ENCODE assay signal across 13 cellular contexts in genomic region chr15:58520464-58520863, GRCh38.
DNase-seq lines count a peak whose midpoint lies in the region; ATAC-seq, FAIRE-seq and TF ChIP-seq lines count a peak whose summit lies in the region.
"Had no signal": no experiment of that assay in that cellular context is flagged by ENCODE, and none has a peak within 500 bp of the region (broad histone marks: within the 10 kb centered on the region; RNA-seq: fewer than 3 reads in every experiment).

No MANE protein-coding gene starts in this region.

- TF ChIP-seq EP300 in K562 (IDR thresholded peaks at IDR 0.05; ENCODE audit: low read length), result no peak

- no peak overlapping the region for H2BK5ac ChIP-seq in H9 (ENCODE audit: insufficient read length, low read length)

- no peak overlapping the region for H3K14ac ChIP-seq in H9 (ENCODE audit: insufficient read depth, low read length)

- H3K79me1 ChIP-seq in H9 (ENCODE audit: insufficient read depth, low read depth, low read length, poor library complexity, severe bottlenecking), result no peaks in the 10 kb centered on the region

- in situ Hi-C loops in K562 (cut with MboI), result no loop called here

- H3K4me2 ChIP-seq in K562 (ENCODE audit: insufficient read depth, low read length), result peak overlapping the region; percentile 81
- no peak overlapping the region for H3K4me2 ChIP-seq in H9 (ENCODE audit: insufficient read depth, insufficient read length, low read length)

- BruUV-seq in Calu3 (replicated peaks; lab: Mats Ljungman, UMichigan) (no TSS peak), K562 (replicated peaks; lab: Mats Ljungman, UMichigan) (no TSS peak)

- no peak overlapping the region for H3K56ac ChIP-seq in H9 (ENCODE audit: insufficient read length, low read depth, low read length)

- TF ChIP-seq POLR2A in K562 (conservative IDR thresholded peaks at IDR 0.05), result no peak

- DNase-seq in Calu3, result no peak
- DNase-seq in MV-4-11 (lab: John Stamatoyannopoulos, UW), result peak; percentile 9
- peak in 1 of 4 experiments; percentile 48 for DNase-seq in K562 (ENCODE audit: extremely low read depth in 1 of 4, low spot score in 3 of 4)
- DNase-seq in naive thymus-derived CD4-positive, alpha-beta T cell, result peak in 1 of 9 donors; percentile 7
- DNase-seq in H9, result no peak
- no peak for DNase-seq in HuH-7 (ENCODE audit: low spot score)
- DNase-seq: amniotic stem cell, colonic mucosa, NCI-H1105, sigmoid colon had no signal

- no peak overlapping the region for H2BK120ac ChIP-seq in H9 (ENCODE audit: low read depth, low read length, poor library complexity, severe bottlenecking)

- intact Hi-C loops in Calu3 (cut with micrococcal nuclease; ENCODE audit: unreplicated experiment), result loop anchor here (2.0 to 5.0 kb wide), 2 partner anchors 48 to 188 kb away; no protein-coding TSS in a partner anchor
- intact Hi-C loops in K562 (cut with micrococcal nuclease), result no loop called here
- intact Hi-C loops in naive thymus-derived CD4-positive, alpha-beta T cell (cut with micrococcal nuclease), result no loop called here

- no peak overlapping the region for H2BK15ac ChIP-seq in H9 (ENCODE audit: low read depth, low read length)

- TF ChIP-seq CTCF in Calu3 (IDR thresholded peaks at IDR 0.05; ENCODE audit: unreplicated experiment) (no peak), K562 (IDR thresholded peaks at IDR 0.05 in 2 of 3, conservative IDR thresholded peaks at IDR 0.05 in 1 of 3; ENCODE audit: insufficient read depth in 2 of 3, low read depth in 1 of 3, low read length in 3 of 3) (no peak), H9 (conservative IDR thresholded peaks at IDR 0.05) (no peak)

- no peak overlapping the region for H2BK20ac ChIP-seq in H9 (ENCODE audit: low read depth, low read length, poor library complexity, severe bottlenecking)

- POLR2A ChIA-PET in K562 (lab: Yijun Ruan, JAX), result interaction anchor here (0.6 to 1.6 kb wide), 5 partner anchors 9 to 116 kb away, joined by 3 to 7 read pairs (median 4); no protein-coding TSS in a partner anchor
- POLR2A ChIA-PET in naive thymus-derived CD4-positive, alpha-beta T cell (lab: Charles Lee), result no interaction called here

- no peak for FAIRE-seq in K562 (lab: Jason Lieb, UNC)

- ATAC-seq in K562, result peak; percentile 15; the same call in 2 of the 3 replicates
- no peak for ATAC-seq in naive thymus-derived CD4-positive, alpha-beta T cell
- ATAC-seq in GM19035 (IDR thresholded peaks at IDR 0.05; ENCODE audit: unreplicated experiment), result no peak
- no peak for ATAC-seq in GM18511 (IDR thresholded peaks at IDR 0.05; ENCODE audit: unreplicated experiment)

- H3K79me2 ChIP-seq in K562 (ENCODE audit: control insufficient read depth, insufficient read depth, low read length), result no peaks in the 10 kb centered on the region
- H3K79me2 ChIP-seq in H9 (ENCODE audit: insufficient read depth, low read length), result no peaks in the 10 kb centered on the region

- H4K91ac ChIP-seq in H9 (ENCODE audit: insufficient read length, low read depth, low read length), result no peak overlapping the region

- H3K9me3 Mint-ChIP-seq in Calu3 (ENCODE audit: low read depth, unreplicated experiment) (peaks cover 3% of the 10 kb centered on the region), H9 (no peaks in the 10 kb centered on the region)
- peaks cover 0 to 11% (median 0%) of the 10 kb centered on the region in 11 donors for H3K9me3 Mint-ChIP-seq in naive thymus-derived CD4-positive, alpha-beta T cell

- no peak overlapping the region for H4K8ac ChIP-seq in H9 (replicated peaks; ENCODE audit: insufficient read length, low read depth, low read length)

- H3K4ac ChIP-seq in H9 (ENCODE audit: low read depth, low read length), result no peak overlapping the region

- H3K4me1 Mint-ChIP-seq in Calu3 (ENCODE audit: low read depth, unreplicated experiment) (peaks cover 53% of the 10 kb centered on the region), H9 (peaks cover 17 to 20% of the 10 kb centered on the region in 2 experiments)
- H3K4me1 Mint-ChIP-seq in naive thymus-derived CD4-positive, alpha-beta T cell, result peaks cover 46 to 68% (median 56%) of the 10 kb centered on the region in 7 donors

- no peak for TF ChIP-seq RAD21 in K562 (CRISPR knock-in tag; conservative IDR thresholded peaks at IDR 0.05 in 1 of 2, IDR thresholded peaks at IDR 0.05 in 1 of 2)

- peak overlapping the region; percentile 0; the same call in 1 of the 2 replicates for H3K4me3 ChIP-seq in K562
- no peak overlapping the region for H3K4me3 ChIP-seq in naive thymus-derived CD4-positive, alpha-beta T cell (ENCODE audit: low read length)
- H3K4me3 ChIP-seq: colonic mucosa, sigmoid colon had no signal

- no peaks in the 10 kb centered on the region for H3K27me3 ChIP-seq in K562 (ENCODE audit: control insufficient read depth in 2 of 2, insufficient read depth in 2 of 2, low read length in 2 of 2)
- H3K27me3 ChIP-seq in naive thymus-derived CD4-positive, alpha-beta T cell (ENCODE audit: control insufficient read depth in 2 of 2, insufficient read depth in 2 of 2, low read length in 2 of 2), result no peaks in the 10 kb centered on the region
- H3K27me3 ChIP-seq in H9 (ENCODE audit: insufficient read depth, low read length), result no peaks in the 10 kb centered on the region
- H3K27me3 ChIP-seq: colonic mucosa, sigmoid colon had no signal

- H4K5ac ChIP-seq in H9 (ENCODE audit: insufficient read length, low read depth, low read length), result no peak overlapping the region

- no peak overlapping the region for H2AK5ac ChIP-seq in H9 (ENCODE audit: insufficient read length, low read length)

- H3K4me3 Mint-ChIP-seq in Calu3 (ENCODE audit: low read depth, unreplicated experiment), result peak overlapping the region; percentile 57
- H3K4me3 Mint-ChIP-seq in naive thymus-derived CD4-positive, alpha-beta T cell, result peak overlapping the region in 7 of 10 donors; percentile 10 to 56 (median 33)
- H3K4me3 Mint-ChIP-seq in H9, result no peak overlapping the region
- H3K4me3 Mint-ChIP-seq: WTC11 had no signal

- H3K36me3 Mint-ChIP-seq in Calu3 (ENCODE audit: insufficient read depth, unreplicated experiment), result peaks cover 19% of the 10 kb centered on the region
- peaks cover 0 to 26% (median 0%) of the 10 kb centered on the region in 5 donors for H3K36me3 Mint-ChIP-seq in naive thymus-derived CD4-positive, alpha-beta T cell
- H3K36me3 Mint-ChIP-seq in H9 (ENCODE audit: insufficient read depth in 1 of 3, low read depth in 3 of 3), result no peaks in the 10 kb centered on the region
- H3K36me3 Mint-ChIP-seq: WTC11 had no signal

- H3K23ac ChIP-seq in H9 (ENCODE audit: insufficient read length, low read depth, low read length), result no peak overlapping the region

- H3K27ac Mint-ChIP-seq in Calu3 (ENCODE audit: unreplicated experiment) (peak overlapping the region; percentile 96), H9 (no peak overlapping the region)
- H3K27ac Mint-ChIP-seq in naive thymus-derived CD4-positive, alpha-beta T cell, result peak overlapping the region in 7 of 9 donors; percentile 39 to 91 (median 65)
- H3K27ac Mint-ChIP-seq: WTC11 had no signal

- H3K9me1 ChIP-seq in K562 (ENCODE audit: control insufficient read depth, insufficient read depth, low read length), result no peaks in the 10 kb centered on the region

- CTCF ChIA-PET in Calu3 (lab: Charles Lee) (no interaction called here), K562 (lab: Yijun Ruan, JAX; ENCODE audit: low intra/inter-chr PET ratio) (no interaction called here)
- CTCF ChIA-PET in naive thymus-derived CD4-positive, alpha-beta T cell (lab: Charles Lee), result no interaction called here

- H2AFZ ChIP-seq in K562 (ENCODE audit: low read depth, low read length) (peak overlapping the region; percentile 79), H9 (ENCODE audit: low read length) (no peak overlapping the region)

- H3T11ph ChIP-seq in H9 (ENCODE audit: low read length), result no peak overlapping the region

- no peak overlapping the region for H3K18ac ChIP-seq in H9 (ENCODE audit: insufficient read length, low read depth, low read length)

- no peaks in the 10 kb centered on the region for H3K23me2 ChIP-seq in H9 (ENCODE audit: insufficient read length, low read depth, low read length, poor library complexity, severe bottlenecking)

- H3K9ac ChIP-seq in K562 (ENCODE audit: insufficient read depth in 1 of 2, low read depth in 2 of 2, low read length in 2 of 2), result peak overlapping the region; percentile 33 to 67; a peak in 3 of 4 replicates
- no peak overlapping the region for H3K9ac ChIP-seq in H9 (ENCODE audit: extremely low read depth, insufficient read length, low read length)

- no peaks in the 10 kb centered on the region for H3K36me3 ChIP-seq in K562 (ENCODE audit: control insufficient read depth, insufficient read depth, low read length)
- no peaks in the 10 kb centered on the region for H3K36me3 ChIP-seq in naive thymus-derived CD4-positive, alpha-beta T cell (ENCODE audit: control insufficient read depth in 2 of 3, insufficient read depth in 3 of 3, low read length in 3 of 3)
- H3K36me3 ChIP-seq: colonic mucosa, sigmoid colon had no signal

- no peaks in the 10 kb centered on the region for H4K20me1 ChIP-seq in K562 (replicated peaks; ENCODE audit: control insufficient read depth, insufficient read depth, low read length)
- no peaks in the 10 kb centered on the region for H4K20me1 ChIP-seq in H9 (ENCODE audit: control insufficient read depth, insufficient read depth, insufficient read length)

- no peaks in the 10 kb centered on the region for H3K9me3 ChIP-seq in K562 (replicated peaks; ENCODE audit: control insufficient read depth, insufficient read depth, low read depth, low read length)
- H3K9me3 ChIP-seq in naive thymus-derived CD4-positive, alpha-beta T cell (ENCODE audit: control insufficient read depth in 2 of 3, low read length in 3 of 3), result no peaks in the 10 kb centered on the region
- H3K9me3 ChIP-seq in H9 (ENCODE audit: control insufficient read depth, low read depth, low read length), result no peaks in the 10 kb centered on the region
- H3K9me3 ChIP-seq: colonic mucosa, sigmoid colon had no signal

- H3K27ac ChIP-seq in K562 (ENCODE audit: extremely low read depth, low read depth, low read length) (peak overlapping the region; percentile 80), H9 (ENCODE audit: insufficient read length, low read depth, low read length) (no peak overlapping the region)
- no peak overlapping the region for H3K27ac ChIP-seq in naive thymus-derived CD4-positive, alpha-beta T cell (ENCODE audit: low read depth, low read length)
- H3K27ac ChIP-seq: colonic mucosa, sigmoid colon had no signal

- H3K4me1 ChIP-seq in K562 (replicated peaks in 1 of 2; ENCODE audit: control insufficient read depth in 2 of 2, insufficient read depth in 2 of 2, low read length in 2 of 2) (peaks cover 36 to 57% of the 10 kb centered on the region in 2 experiments), H9 (ENCODE audit: insufficient read depth, low read length) (peaks cover 3% of the 10 kb centered on the region; the same call in 1 of the 2 replicates)
- H3K4me1 ChIP-seq in naive thymus-derived CD4-positive, alpha-beta T cell (ENCODE audit: control insufficient read depth in 2 of 2, insufficient read depth in 2 of 2, low read length in 2 of 2), result peaks cover 0 to 37% of the 10 kb centered on the region in 2 donors
- H3K4me1 ChIP-seq: colonic mucosa had no signal

- 23% methylated on average over 9 of the region's 9 CpGs for WGBS in K562 (ENCODE audit: insufficient coverage, low coverage, missing lambda C conversion rate)
- WGBS in H9 (ENCODE audit: extremely low coverage, insufficient read length, low lambda C conversion rate), result no CpG with 5 or more reads among the region's 9 CpGs

- no peak overlapping the region for H2BK12ac ChIP-seq in H9 (ENCODE audit: insufficient read length, low read depth, low read length)

- H3K27me3 Mint-ChIP-seq in Calu3 (ENCODE audit: unreplicated experiment), result no peaks in the 10 kb centered on the region
- H3K27me3 Mint-ChIP-seq in naive thymus-derived CD4-positive, alpha-beta T cell, result no peaks in the 10 kb centered on the region
- H3K27me3 Mint-ChIP-seq in H9 (ENCODE audit: low read depth), result no peaks in the 10 kb centered on the region; the same call in 1 of the 2 replicates

Comparison
In these comparisons a context has a peak if more than half of its experiments do, and no peak if none do; other contexts are left out.
1. H3K27ac Mint-ChIP-seq: peak in Calu3 (single experiment) and naive thymus-derived CD4-positive, alpha-beta T cell (7 of 9); none in H9 (0 of 3).
2. H3K4me3 Mint-ChIP-seq: peak in Calu3 (single experiment) and naive thymus-derived CD4-positive, alpha-beta T cell (7 of 10); none in H9 (0 of 2).